In the genomic region with DNA sequence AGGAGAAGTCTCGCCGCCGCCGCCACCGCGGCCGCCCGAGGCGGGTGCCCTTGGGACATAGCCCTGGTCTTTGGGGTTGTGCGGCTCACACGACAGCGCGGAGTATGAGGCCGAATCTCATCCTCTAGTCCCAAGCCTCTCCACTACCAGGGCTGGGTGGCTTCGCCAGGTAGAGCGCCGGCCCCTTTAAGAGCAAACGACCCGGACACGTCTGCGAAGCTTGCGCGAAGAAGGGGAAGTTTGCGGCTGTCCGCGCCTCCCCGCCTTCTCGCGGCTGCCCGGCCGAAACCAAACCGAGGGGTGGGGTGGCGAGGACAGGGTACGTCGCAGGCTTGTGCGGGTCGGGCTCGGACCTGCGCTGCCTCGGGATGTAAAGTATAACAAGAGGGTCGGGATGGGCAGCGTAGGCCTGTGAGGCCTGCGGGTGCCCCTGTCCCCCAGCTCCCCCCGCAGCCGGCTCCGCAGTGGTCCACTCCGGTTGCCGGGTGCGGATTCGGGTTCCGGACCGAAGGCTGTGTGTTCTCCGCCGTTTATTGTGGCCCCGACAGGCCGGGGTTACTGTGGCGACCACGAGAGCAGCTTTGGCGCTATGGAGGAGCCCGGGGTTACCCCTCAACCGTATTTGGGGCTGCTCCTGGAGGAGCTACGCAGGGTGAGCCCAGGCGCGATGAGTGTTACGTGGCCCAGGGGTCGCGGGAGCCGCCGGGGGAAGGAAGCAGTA, we compare ENCODE assay signal across 8 cellular contexts. TPM values are rescaled to one million over a fixed set of nuclear protein-coding genes. Genes with fewer than 3 reads are reported as not detected.
DNase-seq lines count a peak whose midpoint lies in the region; ATAC-seq and TF ChIP-seq lines count a peak whose summit lies in the region.

No MANE protein-coding gene starts in this region.

- H3F3A ChIP-seq in smooth muscle cell (ENCODE audit: low read depth) = no peaks in the 10 kb centered on the region

- peaks cover 9% of the 10 kb centered on the region for H3K9me3 ChIP-seq in A673 (ENCODE audit: low read depth, low read length, poor library complexity, severe bottlenecking)
- H3K9me3 ChIP-seq in smooth muscle cell (replicated peaks; ENCODE audit: low read depth) = no peaks in the 10 kb centered on the region

- peak overlapping the region; percentile 92 for H3K4me2 ChIP-seq in smooth muscle cell

- CTCF ChIA-PET in A673 (lab: Charles Lee) = no interaction called here

- H3K36me3 ChIP-seq in A673 (ENCODE audit: insufficient read depth, low read length, poor library complexity, severe bottlenecking) (no peaks in the 10 kb centered on the region), smooth muscle cell (ENCODE audit: low read depth) (no peaks in the 10 kb centered on the region)

- intact Hi-C loops in A673 (cut with micrococcal nuclease; ENCODE audit: unreplicated experiment) = no loop called here

- peak overlapping the region; percentile 93 for H3K9ac ChIP-seq in smooth muscle cell (ENCODE audit: low read depth)

- POLR2A ChIA-PET in A673 (lab: Charles Lee; ENCODE audit: low non-redundant PET) = interaction anchor here (0.5 kb wide), 1 partner anchor 89 kb away, joined by 20 read pairs; no protein-coding TSS in a partner anchor

- peak; percentile 66 for ATAC-seq in GM18517 (IDR thresholded peaks at IDR 0.05; ENCODE audit: unreplicated experiment)
- ATAC-seq in HG03025 (IDR thresholded peaks at IDR 0.05; ENCODE audit: low FRiP score, unreplicated experiment) = peak; percentile 90

- H3K4me3 ChIP-seq in A673 (ENCODE audit: low read depth, low read length, poor library complexity, severe bottlenecking) (peak overlapping the region; percentile 74), smooth muscle cell (peak overlapping the region; percentile 79)

- in situ Hi-C loops in T47D (cut with HindIII; ENCODE audit: low pct_unique_long_range_greater_than_20kb, low sequenced_read_pairs) = no loop called here

- H3K27ac ChIP-seq in A673 (ENCODE audit: low read depth, low read length, poor library complexity, severe bottlenecking) = peak overlapping the region; percentile 99
- peak overlapping the region; percentile 98 for H3K27ac ChIP-seq in VCaP
- H3K27ac ChIP-seq in smooth muscle cell (ENCODE audit: low read depth) = peak overlapping the region; percentile 84

- H3K4me1 ChIP-seq in A673 (ENCODE audit: insufficient read depth, low read length, poor library complexity, severe bottlenecking) (peaks cover 18% of the 10 kb centered on the region), smooth muscle cell (ENCODE audit: low read depth) (peaks cover 24% of the 10 kb centered on the region)

- no peak for TF ChIP-seq CTCF in A673 (conservative IDR thresholded peaks at IDR 0.05; ENCODE audit: low read depth, low read length)
- no peak for TF ChIP-seq CTCF in VCaP (conservative IDR thresholded peaks at IDR 0.05)
- no peak for TF ChIP-seq CTCF in smooth muscle cell (IDR thresholded peaks at IDR 0.05; ENCODE audit: borderline replicate concordance, insufficient read depth, poor library complexity, severe bottlenecking)

- under 1% methylated on average over 68 of the region's 69 CpGs for WGBS in smooth muscle cell (ENCODE audit: low lambda C conversion rate)

- DNase-seq in A673 (ENCODE audit: low spot score) (peak; percentile 89), NCI-H2171 (lab: John Stamatoyannopoulos, UW) (peak; percentile 37), T47D (ENCODE audit: low read depth in 1 of 2, low spot score in 1 of 2) (peak; percentile 70 to 94), iPS-NIHi7 (ENCODE audit: extremely low spot score) (peak; percentile 80), smooth muscle cell (lab: John Stamatoyannopoulos, UW; ENCODE audit: unreplicated experiment) (peak; percentile 58)

- H2AFZ ChIP-seq in smooth muscle cell (ENCODE audit: low read depth) = peak overlapping the region; percentile 99

- H3K27me3 ChIP-seq in A673 (replicated peaks; ENCODE audit: insufficient read depth, low read depth, low read length, poor library complexity) (no peaks in the 10 kb centered on the region), smooth muscle cell (ENCODE audit: low read depth) (no peaks in the 10 kb centered on the region)

- peaks cover 38% of the 10 kb centered on the region for H4K20me1 ChIP-seq in smooth muscle cell (ENCODE audit: low read depth)

- BruUV-seq in A673 (replicated peaks; lab: Mats Ljungman, UMichigan) = no TSS peak

- peaks cover 49% of the 10 kb centered on the region for H3K79me2 ChIP-seq in smooth muscle cell (ENCODE audit: low read depth)

RNA-seq across cellular contexts. Expression of a gene that starts 33.3 kb away (rescaled TPM):
- total RNA-seq in A673 (2021) (16.0 and 16.7 TPM in 2 replicates), smooth muscle cell (18.6 and 28.4 TPM in 2 replicates)
- 14.5 and 14.6 TPM in 2 replicates for polyA plus RNA-seq in smooth muscle cell

Comparison
In these comparisons a context has a peak if more than half of its experiments do, and no peak if none do; other contexts are left out.
1. Peak in every context shown above with its lines: DNase-seq, ATAC-seq, H3K4me3 ChIP-seq and H3K27ac ChIP-seq.
2. DNase-seq: peak in every context shown above with its lines; median percentile 89 in A673; 82 in T47D; 80 in iPS-NIHi7; 58 in smooth muscle cell; 37 in NCI-H2171.